14 cellular contexts compared by ENCODE assay signal in genomic region chr10:43383204-43383971, GRCh38. TPM values are rescaled to one million over a fixed set of nuclear protein-coding genes. Genes with fewer than 3 reads are reported as not detected.
DNase-seq lines count a peak whose midpoint lies in the region; ATAC-seq, FAIRE-seq and TF ChIP-seq lines count a peak whose summit lies in the region.
"Had no signal": no experiment of that assay in that cellular context is flagged by ENCODE, and none has a peak within 500 bp of the region (broad histone marks: within the 10 kb centered on the region; RNA-seq: fewer than 3 reads in every experiment).

No MANE protein-coding gene starts in this region.

- H3K27ac ChIP-seq in AG04450 (ENCODE audit: low read depth, low read length) = peak overlapping the region; percentile 39
- H3K27ac ChIP-seq in HepG2 (ENCODE audit: extremely low read length, insufficient read depth, low read length) = no peak overlapping the region
- H3K27ac ChIP-seq: hepatocyte, parathyroid adenoma had no signal

- no peak overlapping the region for H3K9ac ChIP-seq in HepG2 (ENCODE audit: insufficient read depth, low read depth, low read length)
- H3K9ac ChIP-seq: parathyroid adenoma had no signal

- TF ChIP-seq EP300 in HepG2 (IDR thresholded peaks at IDR 0.05; ENCODE audit: low read depth in 2 of 2, low read length in 2 of 2) = no peak
- no peak for TF ChIP-seq EP300 in HepG2 (CRISPR knock-in tag; IDR thresholded peaks at IDR 0.05; ENCODE audit: borderline replicate concordance)

- H3K27me3 Mint-ChIP-seq in activated CD8-positive, alpha-beta T cell treated with anti-CD3 and anti-CD28 coated beads, Interleukin-2, amount 10 ng/mL, durations not matched to agents 7 days and 5 days (ENCODE audit: low read depth) = no peaks in the 10 kb centered on the region
- H3K27me3 Mint-ChIP-seq in MCF 10A (ENCODE audit: insufficient read depth, unreplicated experiment) = no peaks in the 10 kb centered on the region

- no peak overlapping the region for H3K27ac Mint-ChIP-seq in activated CD8-positive, alpha-beta T cell treated with anti-CD3 and anti-CD28 coated beads, Interleukin-2, amount 10 ng/mL, durations not matched to agents 7 days and 5 days
- no peak overlapping the region for H3K27ac Mint-ChIP-seq in MCF 10A (ENCODE audit: low read depth, unreplicated experiment)

- ATAC-seq in activated CD8-positive, alpha-beta T cell treated with anti-CD3 and anti-CD28 coated beads, Interleukin-2, amount 10 ng/mL, durations not matched to agents 7 days and 5 days = no peak
- peak; percentile 27 for ATAC-seq in HepG2

- no peak for TF ChIP-seq CTCF in AG04450 (IDR thresholded peaks at IDR 0.05; ENCODE audit: low read depth, low read length)
- no peak for TF ChIP-seq CTCF in HepG2 (CRISPR knock-in tag; IDR thresholded peaks at IDR 0.05)
- TF ChIP-seq CTCF in MCF 10A (IDR thresholded peaks at IDR 0.05; ENCODE audit: unreplicated experiment) = no peak

- POLR2A ChIA-PET in AG04450 (lab: Yijun Ruan, JAX) = no interaction called here
- POLR2A ChIA-PET in activated CD8-positive, alpha-beta T cell treated with anti-CD3 and anti-CD28 coated beads, Interleukin-2, amount 10 ng/mL, durations not matched to agents 7 days and 5 days (lab: Charles Lee) = interaction anchor here (0.7 to 2.4 kb wide), 4 partner anchors 10 to 15 kb away, joined by 3 to 9 read pairs (median 3); no protein-coding TSS in a partner anchor
- POLR2A ChIA-PET in HepG2 (lab: Yijun Ruan, JAX) = interaction anchor here (1.6 kb wide), 1 partner anchor 13 kb away, joined by 7 read pairs; no protein-coding TSS in a partner anchor
- POLR2A ChIA-PET in MCF 10A (lab: Yijun Ruan, JAX) = interaction anchor here (0.6 to 4.8 kb wide), 6 partner anchors 12 to 350 kb away, joined by 3 to 30 read pairs (median 4); partner anchors contain the start of gene HNRNPF

- peaks cover 30% of the 10 kb centered on the region for H3K4me1 Mint-ChIP-seq in activated CD8-positive, alpha-beta T cell treated with anti-CD3 and anti-CD28 coated beads, Interleukin-2, amount 10 ng/mL, durations not matched to agents 7 days and 5 days (ENCODE audit: low read depth)
- H3K4me1 Mint-ChIP-seq in MCF 10A (ENCODE audit: insufficient read depth, unreplicated experiment) = peaks cover 15% of the 10 kb centered on the region
- H3K4me1 Mint-ChIP-seq: CD14-positive monocyte had no signal

- no peak overlapping the region for H2AFZ ChIP-seq in HepG2 (ENCODE audit: low read length)
- H2AFZ ChIP-seq: hepatocyte, parathyroid adenoma had no signal

- BruUV-seq in HepG2 (replicated peaks; lab: Mats Ljungman, UMichigan) (no TSS peak), MCF 10A (replicated peaks; lab: Mats Ljungman, UMichigan) (no TSS peak)

- H3K9me3 Mint-ChIP-seq in activated CD8-positive, alpha-beta T cell treated with anti-CD3 and anti-CD28 coated beads, Interleukin-2, amount 10 ng/mL, durations not matched to agents 7 days and 5 days (ENCODE audit: insufficient read depth) = no peaks in the 10 kb centered on the region
- H3K9me3 Mint-ChIP-seq in MCF 10A (ENCODE audit: unreplicated experiment) = no peaks in the 10 kb centered on the region
- H3K9me3 Mint-ChIP-seq: CD14-positive monocyte had no signal

- no peak for TF ChIP-seq RAD21 in HepG2 (CRISPR knock-in tag; IDR thresholded peaks at IDR 0.05)

- no peak overlapping the region for H3K4me2 ChIP-seq in HepG2 (ENCODE audit: low read depth, low read length)
- H3K4me2 ChIP-seq: hepatocyte had no signal

- DNase-seq in AG04450 (ENCODE audit: low read depth, low spot score) (no peak), EL (peak; percentile 33), HepG2 (ENCODE audit: low spot score) (no peak), MCF 10A (ENCODE audit: unreplicated experiment) (no peak), GOT3 (lab: John Stamatoyannopoulos, UW) (no peak), NCI-H146 treated with DMSO at 0.1 percent for 48 hours (lab: John Stamatoyannopoulos, UW; ENCODE audit: unreplicated experiment) (no peak)
- no peak for DNase-seq in activated CD8-positive, alpha-beta T cell treated with anti-CD3 and anti-CD28 coated beads, Interleukin-2, amount 10 ng/mL, durations not matched to agents 7 days and 5 days
- DNase-seq in activated CD4-positive, CD25-positive, alpha-beta regulatory T cell treated with anti-CD3 and anti-CD28 coated beads, Interleukin-2, amount 50 U/mL, for 72 hours = no peak
- DNase-seq: mesendoderm; NCI-H1092 treated with DMSO at 0.1 percent for 48 hours; stimulated activated naive CD4-positive, alpha-beta T cell had no signal

- peaks cover 11 to 24% of the 10 kb centered on the region in 2 experiments for H3K36me3 ChIP-seq in HepG2 (replicated peaks in 1 of 2; ENCODE audit: control insufficient read depth in 1 of 2, insufficient read depth in 2 of 2, low read length in 2 of 2)

- H3K4me3 Mint-ChIP-seq in activated CD8-positive, alpha-beta T cell treated with anti-CD3 and anti-CD28 coated beads, Interleukin-2, amount 10 ng/mL, durations not matched to agents 7 days and 5 days = peak overlapping the region; percentile 40
- H3K4me3 Mint-ChIP-seq in MCF 10A (ENCODE audit: unreplicated experiment) = no peak overlapping the region
- H3K4me3 Mint-ChIP-seq: CD14-positive monocyte had no signal

- FAIRE-seq in HepG2 (lab: Jason Lieb, UNC) = no peak

- in situ Hi-C loops in HepG2 (cut with HindIII; ENCODE audit: extremely low pct_ligation_motif_present, low pct_unique_long_range_greater_than_20kb) = no loop called here

- peaks cover 10% of the 10 kb centered on the region for H3K79me2 ChIP-seq in HepG2 (ENCODE audit: insufficient read depth, low read length)

- H3K4me3 ChIP-seq in AG04450 (ENCODE audit: low read depth, low read length) = no peak overlapping the region
- H3K4me3 ChIP-seq in HepG2 (replicated peaks in 1 of 3; ENCODE audit: insufficient read depth in 1 of 3, low read depth in 2 of 3, low read length in 3 of 3) = no peak overlapping the region
- H3K4me3 ChIP-seq: hepatocyte had no signal

- WGBS in HepG2 (ENCODE audit: low lambda C conversion rate) = 48% methylated on average over 14 of the region's 14 CpGs

- H3K9me3 ChIP-seq in AG04450 (ENCODE audit: control insufficient read depth, insufficient read depth, low read length) (no peaks in the 10 kb centered on the region), HepG2 (ENCODE audit: low read length) (no peaks in the 10 kb centered on the region)

- H3K27me3 ChIP-seq in AG04450 (ENCODE audit: control insufficient read depth, insufficient read depth, low read length) (no peaks in the 10 kb centered on the region), HepG2 (ENCODE audit: control insufficient read depth in 1 of 2, insufficient read depth in 2 of 2, low read length in 2 of 2) (no peaks in the 10 kb centered on the region)
- H3K27me3 ChIP-seq: hepatocyte had no signal

- peaks cover 42% of the 10 kb centered on the region for H3K36me3 Mint-ChIP-seq in activated CD8-positive, alpha-beta T cell treated with anti-CD3 and anti-CD28 coated beads, Interleukin-2, amount 10 ng/mL, durations not matched to agents 7 days and 5 days (ENCODE audit: low read depth)
- H3K36me3 Mint-ChIP-seq in MCF 10A (ENCODE audit: insufficient read depth, unreplicated experiment) = peaks cover 61% of the 10 kb centered on the region

- no peak for TF ChIP-seq POLR2A in HepG2 (IDR thresholded peaks at IDR 0.05; ENCODE audit: insufficient read depth in 1 of 2, low read depth in 2 of 2, low read length in 2 of 2)

- intact Hi-C loops in HepG2 (cut with micrococcal nuclease; ENCODE audit: unreplicated experiment) (no loop called here), MCF 10A (cut with micrococcal nuclease) (no loop called here)

- peaks cover 32% of the 10 kb centered on the region for H4K20me1 ChIP-seq in HepG2 (ENCODE audit: insufficient read depth, low read length)

- CTCF ChIA-PET in AG04450 (lab: Charles Lee) (no interaction called here), HepG2 (lab: Yijun Ruan, JAX; ENCODE audit: low intra/inter-chr PET ratio, low total read pairs) (no interaction called here), MCF 10A (lab: Yijun Ruan, JAX) (interaction anchor here (0.6 to 1.2 kb wide), 3 partner anchors 24 to 91 kb away, joined by 3 to 8 read pairs (median 4); no protein-coding TSS in a partner anchor)
- CTCF ChIA-PET in activated CD8-positive, alpha-beta T cell treated with anti-CD3 and anti-CD28 coated beads, Interleukin-2, amount 10 ng/mL, durations not matched to agents 7 days and 5 days (lab: Charles Lee) = interaction anchor here (0.9 to 1.2 kb wide), 3 partner anchors 11 to 127 kb away, joined by 3 to 4 read pairs (median 3); no protein-coding TSS in a partner anchor

- peaks cover 28% of the 10 kb centered on the region for H3K4me1 ChIP-seq in HepG2 (ENCODE audit: insufficient read depth, low read length)
- H3K4me1 ChIP-seq: parathyroid adenoma had no signal

RNA-seq across cellular contexts. Expression of gene FXYD4, which starts 12.0 kb away (rescaled TPM):
- not detected in 2 replicates for polyA plus RNA-seq in AG04450 (2011; rRNA removed)
- polyA minus RNA-seq in AG04450 (2011; rRNA and poly(A)+ RNA removed) = not detected in 2 replicates
- not detected for total RNA-seq in activated CD8-positive, alpha-beta T cell treated with anti-CD3 and anti-CD28 coated beads, Interleukin-2, amount 10 ng/mL, durations not matched to agents 7 days and 5 days
- not detected in 2 replicates for total RNA-seq in HepG2 (2016; rRNA removed; fragmentation: Illumina TruSeq; extraction: Trizol)
- total RNA-seq in HepG2 (2016; cell fraction: cytosol; rRNA removed; fragmentation: Illumina TruSeq; extraction: Trizol; ENCODE audit: low read depth) = not detected in 2 replicates
- total RNA-seq in HepG2 (2016; cell fraction: insoluble cytoplasmic fraction; rRNA removed; fragmentation: Illumina TruSeq; extraction: Trizol) = not detected in 2 replicates
- total RNA-seq in HepG2 (2016; cell fraction: membrane; rRNA removed; fragmentation: Illumina TruSeq; extraction: Trizol) = not detected in 2 replicates
- not detected in 2 replicates for total RNA-seq in HepG2 (2016; cell fraction: nucleus; rRNA removed; fragmentation: Illumina TruSeq; extraction: Trizol)
- polyA plus RNA-seq in HepG2 (2011; rRNA removed) = not detected in 2 replicates
- not detected in 2 replicates for polyA plus RNA-seq in HepG2 (2011; cell fraction: cytosol; rRNA removed)
- polyA plus RNA-seq in HepG2 (2011; cell fraction: nucleus; rRNA removed) = not detected in 2 replicates
- not detected in 2 replicates for polyA plus RNA-seq in HepG2 (2012)
- not detected in 2 replicates for polyA plus RNA-seq in HepG2 (2016; cell fraction: cytosol; fragmentation: Illumina TruSeq; extraction: Trizol; ENCODE audit: low read depth)
- not detected in 2 replicates for polyA plus RNA-seq in HepG2 (2016; cell fraction: insoluble cytoplasmic fraction; fragmentation: Illumina TruSeq; extraction: Trizol; ENCODE audit: low read depth)
- not detected in 2 replicates for polyA plus RNA-seq in HepG2 (2016; cell fraction: membrane; fragmentation: Illumina TruSeq; extraction: Trizol; ENCODE audit: low read depth)
- not detected in 2 replicates for polyA plus RNA-seq in HepG2 (2016; cell fraction: nucleus; fragmentation: Illumina TruSeq; extraction: Trizol; ENCODE audit: insufficient read depth, low read depth)
- 0.21 TPM in 1 of 2 replicates, not detected in the other for polyA minus RNA-seq in HepG2 (2011; rRNA and poly(A)+ RNA removed; ENCODE audit: low replicate concordance)
- polyA minus RNA-seq in HepG2 (2011; cell fraction: cytosol; rRNA and poly(A)+ RNA removed) = not detected in 2 replicates
- polyA minus RNA-seq in HepG2 (2011; cell fraction: nucleus; rRNA and poly(A)+ RNA removed) = not detected in 2 replicates
- not detected in 2 replicates for total RNA-seq in MCF 10A (2022)
- polyA plus RNA-seq: CD14-positive monocyte had no signal

RNA-seq across cellular contexts. Expression of gene HNRNPF, which starts 25.6 kb away (rescaled TPM):
- 160 and 178 TPM in 2 replicates for polyA plus RNA-seq in AG04450 (2011; rRNA removed)
- polyA minus RNA-seq in AG04450 (2011; rRNA and poly(A)+ RNA removed) = 191 and 197 TPM in 2 replicates
- 100 to 1,000 TPM; 512 to 515 TPM for total RNA-seq in activated CD8-positive, alpha-beta T cell treated with anti-CD3 and anti-CD28 coated beads, Interleukin-2, amount 10 ng/mL, durations not matched to agents 7 days and 5 days
- total RNA-seq in HepG2 (2016; rRNA removed; fragmentation: Illumina TruSeq; extraction: Trizol) = 308 and 449 TPM in 2 replicates
- 44.9 and 49.9 TPM in 2 replicates for total RNA-seq in HepG2 (2016; cell fraction: cytosol; rRNA removed; fragmentation: Illumina TruSeq; extraction: Trizol; ENCODE audit: low read depth)
- 322 and 435 TPM in 2 replicates for total RNA-seq in HepG2 (2016; cell fraction: insoluble cytoplasmic fraction; rRNA removed; fragmentation: Illumina TruSeq; extraction: Trizol)
- total RNA-seq in HepG2 (2016; cell fraction: membrane; rRNA removed; fragmentation: Illumina TruSeq; extraction: Trizol) = 123 and 131 TPM in 2 replicates
- 111 and 121 TPM in 2 replicates for total RNA-seq in HepG2 (2016; cell fraction: nucleus; rRNA removed; fragmentation: Illumina TruSeq; extraction: Trizol)
- polyA plus RNA-seq in HepG2 (2011; rRNA removed) = 166 and 177 TPM in 2 replicates
- 147 and 166 TPM in 2 replicates for polyA plus RNA-seq in HepG2 (2011; cell fraction: cytosol; rRNA removed)
- 137 and 153 TPM in 2 replicates for polyA plus RNA-seq in HepG2 (2011; cell fraction: nucleus; rRNA removed)
- 134 and 169 TPM in 2 replicates for polyA plus RNA-seq in HepG2 (2012)
- polyA plus RNA-seq in HepG2 (2016; cell fraction: cytosol; fragmentation: Illumina TruSeq; extraction: Trizol; ENCODE audit: low read depth) = 19.5 and 22.4 TPM in 2 replicates
- 388 and 410 TPM in 2 replicates for polyA plus RNA-seq in HepG2 (2016; cell fraction: insoluble cytoplasmic fraction; fragmentation: Illumina TruSeq; extraction: Trizol; ENCODE audit: low read depth)
- polyA plus RNA-seq in HepG2 (2016; cell fraction: membrane; fragmentation: Illumina TruSeq; extraction: Trizol; ENCODE audit: low read depth) = 49.0 and 51.7 TPM in 2 replicates
- polyA plus RNA-seq in HepG2 (2016; cell fraction: nucleus; fragmentation: Illumina TruSeq; extraction: Trizol; ENCODE audit: insufficient read depth, low read depth) = 178 and 179 TPM in 2 replicates
- polyA minus RNA-seq in HepG2 (2011; rRNA and poly(A)+ RNA removed; ENCODE audit: low replicate concordance) = 271 and 284 TPM in 2 replicates
- 121 and 128 TPM in 2 replicates for polyA minus RNA-seq in HepG2 (2011; cell fraction: cytosol; rRNA and poly(A)+ RNA removed)
- polyA minus RNA-seq in HepG2 (2011; cell fraction: nucleus; rRNA and poly(A)+ RNA removed) = 64.2 and 75.8 TPM in 2 replicates
- total RNA-seq in MCF 10A (2022) = 184 and 198 TPM in 2 replicates

RNA-seq across cellular contexts. Expression of gene ZNF487, which starts 53.5 kb away (rescaled TPM):
- 3.2 and 4.4 TPM in 2 replicates for polyA plus RNA-seq in AG04450 (2011; rRNA removed)
- polyA minus RNA-seq in AG04450 (2011; rRNA and poly(A)+ RNA removed) = 1.4 and 2.8 TPM in 2 replicates
- total RNA-seq in activated CD8-positive, alpha-beta T cell treated with anti-CD3 and anti-CD28 coated beads, Interleukin-2, amount 10 ng/mL, durations not matched to agents 7 days and 5 days = 1 to 10 TPM; 4.8 to 5.2 TPM
- total RNA-seq in HepG2 (2016; rRNA removed; fragmentation: Illumina TruSeq; extraction: Trizol) = 6.1 and 7.4 TPM in 2 replicates
- 3.3 and 6.4 TPM in 2 replicates for total RNA-seq in HepG2 (2016; cell fraction: cytosol; rRNA removed; fragmentation: Illumina TruSeq; extraction: Trizol; ENCODE audit: low read depth)
- 6.3 and 8.8 TPM in 2 replicates for total RNA-seq in HepG2 (2016; cell fraction: insoluble cytoplasmic fraction; rRNA removed; fragmentation: Illumina TruSeq; extraction: Trizol)
- total RNA-seq in HepG2 (2016; cell fraction: membrane; rRNA removed; fragmentation: Illumina TruSeq; extraction: Trizol) = 5.5 and 7.7 TPM in 2 replicates
- total RNA-seq in HepG2 (2016; cell fraction: nucleus; rRNA removed; fragmentation: Illumina TruSeq; extraction: Trizol) = 3.5 and 6.0 TPM in 2 replicates
- 6.6 and 8.8 TPM in 2 replicates for polyA plus RNA-seq in HepG2 (2011; rRNA removed)
- polyA plus RNA-seq in HepG2 (2011; cell fraction: cytosol; rRNA removed) = 3.6 and 5.2 TPM in 2 replicates
- 1.8 and 13.7 TPM in 2 replicates for polyA plus RNA-seq in HepG2 (2011; cell fraction: nucleus; rRNA removed)
- 2.6 and 3.3 TPM in 2 replicates for polyA plus RNA-seq in HepG2 (2012)
- 5.4 and 5.7 TPM in 2 replicates for polyA plus RNA-seq in HepG2 (2016; cell fraction: cytosol; fragmentation: Illumina TruSeq; extraction: Trizol; ENCODE audit: low read depth)
- polyA plus RNA-seq in HepG2 (2016; cell fraction: insoluble cytoplasmic fraction; fragmentation: Illumina TruSeq; extraction: Trizol; ENCODE audit: low read depth) = 5.9 and 7.2 TPM in 2 replicates
- polyA plus RNA-seq in HepG2 (2016; cell fraction: membrane; fragmentation: Illumina TruSeq; extraction: Trizol; ENCODE audit: low read depth) = 6.0 and 8.7 TPM in 2 replicates
- polyA plus RNA-seq in HepG2 (2016; cell fraction: nucleus; fragmentation: Illumina TruSeq; extraction: Trizol; ENCODE audit: insufficient read depth, low read depth) = 4.2 and 8.8 TPM in 2 replicates
- polyA minus RNA-seq in HepG2 (2011; rRNA and poly(A)+ RNA removed; ENCODE audit: low replicate concordance) = 3.5 and 7.7 TPM in 2 replicates
- polyA minus RNA-seq in HepG2 (2011; cell fraction: cytosol; rRNA and poly(A)+ RNA removed) = 1.1 and 1.7 TPM in 2 replicates
- polyA minus RNA-seq in HepG2 (2011; cell fraction: nucleus; rRNA and poly(A)+ RNA removed) = 4.8 and 6.7 TPM in 2 replicates
- total RNA-seq in MCF 10A (2022) = 2.2 and 2.6 TPM in 2 replicates

Comparison
In these comparisons a context has a peak if more than half of its experiments do, and no peak if none do; other contexts are left out.
1. CTCF ChIA-PET loops: an anchor here in activated CD8-positive, alpha-beta T cell treated with anti-CD3 and anti-CD28 coated beads, Interleukin-2, amount 10 ng/mL, durations not matched to agents 7 days and 5 days (0.9 to 1.2 kb wide) and MCF 10A (0.6 to 1.2 kb wide); none called in AG04450 and HepG2.